In genomic region chr22:41681616-41682015, GRCh38 we compare ENCODE assay signal across 1 cellular context.
TF ChIP-seq lines count a peak whose summit lies in the region.

No MANE protein-coding gene starts in this region.

TF ChIP-seq in GM23338, 12 proteins besides CTCF, POLR2A, EP300 and RAD21 (continued from another document):
- TF ChIP-seq, protein P1, sequence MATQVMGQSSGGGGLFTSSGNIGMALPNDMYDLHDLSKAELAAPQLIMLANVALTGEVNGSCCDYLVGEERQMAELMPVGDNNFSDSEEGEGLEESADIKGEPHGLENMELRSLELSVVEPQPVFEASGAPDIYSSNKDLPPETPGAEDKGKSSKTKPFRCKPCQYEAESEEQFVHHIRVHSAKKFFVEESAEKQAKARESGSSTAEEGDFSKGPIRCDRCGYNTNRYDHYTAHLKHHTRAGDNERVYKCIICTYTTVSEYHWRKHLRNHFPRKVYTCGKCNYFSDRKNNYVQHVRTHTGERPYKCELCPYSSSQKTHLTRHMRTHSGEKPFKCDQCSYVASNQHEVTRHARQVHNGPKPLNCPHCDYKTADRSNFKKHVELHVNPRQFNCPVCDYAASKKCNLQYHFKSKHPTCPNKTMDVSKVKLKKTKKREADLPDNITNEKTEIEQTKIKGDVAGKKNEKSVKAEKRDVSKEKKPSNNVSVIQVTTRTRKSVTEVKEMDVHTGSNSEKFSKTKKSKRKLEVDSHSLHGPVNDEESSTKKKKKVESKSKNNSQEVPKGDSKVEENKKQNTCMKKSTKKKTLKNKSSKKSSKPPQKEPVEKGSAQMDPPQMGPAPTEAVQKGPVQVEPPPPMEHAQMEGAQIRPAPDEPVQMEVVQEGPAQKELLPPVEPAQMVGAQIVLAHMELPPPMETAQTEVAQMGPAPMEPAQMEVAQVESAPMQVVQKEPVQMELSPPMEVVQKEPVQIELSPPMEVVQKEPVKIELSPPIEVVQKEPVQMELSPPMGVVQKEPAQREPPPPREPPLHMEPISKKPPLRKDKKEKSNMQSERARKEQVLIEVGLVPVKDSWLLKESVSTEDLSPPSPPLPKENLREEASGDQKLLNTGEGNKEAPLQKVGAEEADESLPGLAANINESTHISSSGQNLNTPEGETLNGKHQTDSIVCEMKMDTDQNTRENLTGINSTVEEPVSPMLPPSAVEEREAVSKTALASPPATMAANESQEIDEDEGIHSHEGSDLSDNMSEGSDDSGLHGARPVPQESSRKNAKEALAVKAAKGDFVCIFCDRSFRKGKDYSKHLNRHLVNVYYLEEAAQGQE (IDR thresholded peaks at IDR 0.05; ENCODE audit: unreplicated experiment), result no peak
- no peak for TF ChIP-seq STAT1 (IDR thresholded peaks at IDR 0.05; ENCODE audit: unreplicated experiment)
- no peak for TF ChIP-seq CREB1 (CRISPR knock-in tag; IDR thresholded peaks at IDR 0.05; ENCODE audit: low read depth)
- TF ChIP-seq ZNF114 (CRISPR knock-in tag; IDR thresholded peaks at IDR 0.05), result no peak
- no peak for TF ChIP-seq EZH2 (IDR thresholded peaks at IDR 0.05; ENCODE audit: low read depth, unreplicated experiment)
- TF ChIP-seq JUNB (IDR thresholded peaks at IDR 0.05; ENCODE audit: unreplicated experiment), result no peak
- TF ChIP-seq, protein P2, sequence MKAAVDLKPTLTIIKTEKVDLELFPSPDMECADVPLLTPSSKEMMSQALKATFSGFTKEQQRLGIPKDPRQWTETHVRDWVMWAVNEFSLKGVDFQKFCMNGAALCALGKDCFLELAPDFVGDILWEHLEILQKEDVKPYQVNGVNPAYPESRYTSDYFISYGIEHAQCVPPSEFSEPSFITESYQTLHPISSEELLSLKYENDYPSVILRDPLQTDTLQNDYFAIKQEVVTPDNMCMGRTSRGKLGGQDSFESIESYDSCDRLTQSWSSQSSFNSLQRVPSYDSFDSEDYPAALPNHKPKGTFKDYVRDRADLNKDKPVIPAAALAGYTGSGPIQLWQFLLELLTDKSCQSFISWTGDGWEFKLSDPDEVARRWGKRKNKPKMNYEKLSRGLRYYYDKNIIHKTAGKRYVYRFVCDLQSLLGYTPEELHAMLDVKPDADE (IDR thresholded peaks at IDR 0.05), result no peak
